ENCODE assay signal across 8 cellular contexts in genomic region chr16:29815793-29816693, GRCh38. TPM values are rescaled to one million over a fixed set of nuclear protein-coding genes. Genes with fewer than 3 reads are reported as not detected.
DNase-seq lines count a peak whose midpoint lies in the region; ATAC-seq and TF ChIP-seq lines count a peak whose summit lies in the region.

TSS of gene PAGR1 (plus strand) at chr16:29816152. CDS start at chr16:29816526, 374 bp downstream.

- peak; percentile 99 for DNase-seq in Daoy (ENCODE audit: low read depth)
- DNase-seq in Kasumi-1 (lab: John Stamatoyannopoulos, UW), result peak; percentile 84 to 91
- DNase-seq in RPMI7951 (ENCODE audit: low read depth), result peak; percentile 97
- DNase-seq in activated T-helper 1 cell treated with anti-CD3 and anti-CD28 coated beads, Interleukin-2, amount 50 U/mL, for 16 hours (ENCODE audit: low read depth in 1 of 2, low spot score in 1 of 2), result peak; percentile 96 to 97
- DNase-seq in fibroblast of lung (ENCODE audit: low read depth in 2 of 2), result peak; percentile 100
- peak; percentile 91 to 100 (median 99) for DNase-seq in naive thymus-derived CD8-positive, alpha-beta T cell
- peak; percentile 97 for DNase-seq in stimulated activated naive CD4-positive, alpha-beta T cell treated with Interleukin-2 at 50 U/mL for 16 hours (lab: John Stamatoyannopoulos, UW)

- H3K4me3 ChIP-seq in fibroblast of lung (replicated peaks in 1 of 4; ENCODE audit: control extremely low read depth in 1 of 4, insufficient read depth in 1 of 4, low read depth in 3 of 4, low read length in 4 of 4), result peak within 1 kb of the TSS; percentile 73 to 89 (median 84)

- H3K9ac ChIP-seq in fibroblast of lung (ENCODE audit: insufficient read depth, low read length), result peak within 1 kb of the TSS; percentile 75

- peak within 1 kb of the TSS; percentile 94 for H3K27ac ChIP-seq in fibroblast of lung (ENCODE audit: insufficient read depth, low read length)

- no peaks in the 10 kb centered on the region for H4K20me1 ChIP-seq in fibroblast of lung (ENCODE audit: control insufficient read depth, extremely low read depth, insufficient read depth, low read length)

- peaks cover 0 to 23% (median 3%) of the 10 kb centered on the region in 3 donors for H3K36me3 Mint-ChIP-seq in naive thymus-derived CD8-positive, alpha-beta T cell

- peaks cover 43% of the 10 kb centered on the region for H3K79me2 ChIP-seq in fibroblast of lung (ENCODE audit: control insufficient read depth, insufficient read depth, low read length)

- no peaks in the 10 kb centered on the region for H3K9me3 ChIP-seq in fibroblast of lung (ENCODE audit: control insufficient read depth, insufficient read depth, low read depth, low read length)

- peak within 1 kb of the TSS; percentile 93 to 100 (median 98) for H3K27ac Mint-ChIP-seq in naive thymus-derived CD8-positive, alpha-beta T cell

- peaks cover 8% of the 10 kb centered on the region for H3K36me3 ChIP-seq in fibroblast of lung (ENCODE audit: control insufficient read depth, insufficient read depth, low read length)

- H3K4me1 ChIP-seq in fibroblast of lung (ENCODE audit: control insufficient read depth, extremely low read depth, insufficient read depth, low read length), result peaks cover 36% of the 10 kb centered on the region

- H3K4me3 Mint-ChIP-seq in naive thymus-derived CD8-positive, alpha-beta T cell, result peak within 1 kb of the TSS; percentile 93 to 100 (median 96)

- H3K27me3 Mint-ChIP-seq in naive thymus-derived CD8-positive, alpha-beta T cell, result peaks cover 0 to 1% (median 0%) of the 10 kb centered on the region in 5 donors

- no peaks in the 10 kb centered on the region for H3K27me3 ChIP-seq in fibroblast of lung (ENCODE audit: control insufficient read depth, insufficient read depth, low read length)

- H2AFZ ChIP-seq in fibroblast of lung (ENCODE audit: low read length), result peak within 1 kb of the TSS; percentile 97

- POLR2A ChIA-PET in naive thymus-derived CD8-positive, alpha-beta T cell (lab: Charles Lee), result interaction anchor here (0.6 to 9.6 kb wide), 24 partner anchors 6 to 816 kb away, joined by 3 to 204 read pairs (median 7); partner anchors contain the start of genes C16orf54, CDIPT, KCTD13 and KIF22

- H3K4me1 Mint-ChIP-seq in naive thymus-derived CD8-positive, alpha-beta T cell, result peaks cover 44 to 93% (median 70%) of the 10 kb centered on the region in 4 donors

- peak; percentile 72 to 78 for TF ChIP-seq CTCF in fibroblast of lung (conservative IDR thresholded peaks at IDR 0.05 in 1 of 2, IDR thresholded peaks at IDR 0.05 in 1 of 2; ENCODE audit: low read depth in 1 of 2, low read length in 2 of 2)

- H3K9me3 Mint-ChIP-seq in naive thymus-derived CD8-positive, alpha-beta T cell, result no peaks in the 10 kb centered on the region

- peak within 1 kb of the TSS; percentile 95 for H3K4me2 ChIP-seq in fibroblast of lung (ENCODE audit: extremely low read depth, insufficient read depth, low read length)

- peak; percentile 46 for ATAC-seq in GM21825 (IDR thresholded peaks at IDR 0.05; ENCODE audit: unreplicated experiment)
- ATAC-seq in naive thymus-derived CD8-positive, alpha-beta T cell, result peak; percentile 71 to 80

RNA-seq across cellular contexts. Expression of gene PAGR1, which starts in this region (rescaled TPM):
- 50.0 and 78.6 TPM in 2 replicates for total RNA-seq in Daoy (2014; rRNA removed; shearing (Covaris generic))
- 20.5 and 22.8 TPM in 2 replicates for total RNA-seq in RPMI7951 (2014; rRNA removed; shearing (Covaris generic))
- total RNA-seq in fibroblast of lung, result 10.7 and 12.1 TPM in 2 replicates
- polyA plus RNA-seq in fibroblast of lung, result 10.0 and 16.2 TPM in 2 replicates
- polyA plus RNA-seq in fibroblast of lung (2012), result 12.3 and 19.5 TPM in 2 replicates
- 1.2 and 1.7 TPM in 2 replicates for polyA minus RNA-seq in fibroblast of lung (ENCODE audit: low replicate concordance)
- total RNA-seq in naive thymus-derived CD8-positive, alpha-beta T cell, result 10 to 100 TPM; 31.3 to 35.9 TPM
- polyA plus RNA-seq in naive thymus-derived CD8-positive, alpha-beta T cell, result 10 to 100 TPM; 51.4 to 57.5 (median 55.5) TPM

Comparison
In these comparisons a context has a peak if more than half of its experiments do, and no peak if none do; other contexts are left out.
1. Peak in every context shown above with its lines: DNase-seq, ATAC-seq, H3K4me3 ChIP-seq and H3K27ac ChIP-seq.